Comparison of ENCODE assay signal across 8 cellular contexts in the genomic region with DNA sequence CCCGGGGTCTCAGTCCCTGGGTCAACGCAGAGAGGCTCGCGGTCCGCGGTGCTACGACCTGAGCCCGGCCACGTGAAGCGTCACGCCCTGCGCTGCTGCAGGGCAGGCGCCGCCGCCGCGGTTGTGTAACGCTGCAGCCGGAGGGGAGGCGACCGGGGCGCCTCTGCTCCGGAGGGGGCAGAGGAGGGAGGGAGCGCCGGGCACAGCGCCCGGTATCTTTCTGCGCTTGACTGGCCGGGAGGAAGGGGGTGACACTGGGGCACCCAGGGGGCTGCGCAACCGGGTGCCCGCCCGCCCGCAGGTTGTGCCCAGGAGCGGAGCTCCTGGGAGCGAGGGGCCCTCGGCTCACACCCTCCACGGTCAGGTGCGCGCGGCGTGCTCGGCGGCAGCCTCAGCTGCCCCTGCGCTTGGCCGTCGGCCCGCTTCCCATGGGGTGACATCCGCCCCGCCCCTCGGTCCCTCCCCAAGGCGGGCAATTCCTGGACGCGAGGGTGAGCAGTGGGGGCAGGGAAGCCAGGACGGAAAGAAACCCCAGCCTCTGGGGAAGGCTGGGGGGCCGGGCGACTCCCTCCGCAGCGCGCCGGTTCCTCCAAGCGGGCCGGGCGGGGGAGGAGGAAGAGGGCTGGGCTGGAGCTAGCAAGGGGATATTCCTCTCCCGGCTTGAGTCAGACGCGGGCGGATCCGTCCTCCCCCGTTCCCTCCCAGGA. TPM values are rescaled to one million over a fixed set of nuclear protein-coding genes. Genes with fewer than 3 reads are reported as not detected.
DNase-seq lines count a peak whose midpoint lies in the region; ATAC-seq and TF ChIP-seq lines count a peak whose summit lies in the region.

No MANE protein-coding gene starts in this region.

- no peaks in the 10 kb centered on the region for H3K9me3 ChIP-seq in CD8-positive, alpha-beta memory T cell (ENCODE audit: low read length)
- H3K9me3 ChIP-seq in mucosa of rectum (ENCODE audit: control insufficient read depth in 2 of 2, low read length in 2 of 2): no peaks in the 10 kb centered on the region

- no peaks in the 10 kb centered on the region for H3K9me3 Mint-ChIP-seq in CD8-positive, alpha-beta memory T cell

- peak overlapping the region; percentile 75 for H3K4me3 ChIP-seq in CD8-positive, alpha-beta memory T cell (ENCODE audit: low read length)
- H3K4me3 ChIP-seq in epithelial cell of proximal tubule (ENCODE audit: low read depth, low read length): peak overlapping the region; percentile 58
- H3K4me3 ChIP-seq in mucosa of rectum (ENCODE audit: low read length in 2 of 2): peak overlapping the region; percentile 74 to 87

- peak overlapping the region; percentile 100 for H3K27ac ChIP-seq in CD8-positive, alpha-beta memory T cell (ENCODE audit: low read depth, low read length)
- peak overlapping the region; percentile 100 for H3K27ac ChIP-seq in mucosa of rectum (ENCODE audit: low read depth in 2 of 2, low read length in 2 of 2)

- peak overlapping the region; percentile 98 to 100 (median 100) for H3K27ac Mint-ChIP-seq in CD8-positive, alpha-beta memory T cell

- H3K4me3 Mint-ChIP-seq in CD8-positive, alpha-beta memory T cell: peak overlapping the region; percentile 97 to 100 (median 99)

- DNase-seq in CD8-positive, alpha-beta memory T cell: peak; percentile 54 to 83 (median 79)
- DNase-seq in NOMO-1 treated with dmso at 0.1 percent for 144 hours (lab: John Stamatoyannopoulos, UW; ENCODE audit: unreplicated experiment) (peak; percentile 93), epithelial cell of proximal tubule (ENCODE audit: low read depth) (no peak)
- peak; percentile 84 for DNase-seq in activated T-cell treated with anti-CD3 and anti-CD28 coated beads, Interleukin-2, amount 50 U/mL, for 1 hour
- DNase-seq in stimulated activated CD8-positive, alpha-beta memory T cell treated with anti-CD3 and anti-CD28 coated beads, Interleukin-4, amount 100 ng/mL, for 48 hours: peak; percentile 95

- ATAC-seq in GM19395 (IDR thresholded peaks at IDR 0.05; ENCODE audit: unreplicated experiment) (peak; percentile 45), HG03520 (IDR thresholded peaks at IDR 0.05; ENCODE audit: unreplicated experiment) (peak; percentile 31)

- POLR2A ChIA-PET in CD8-positive, alpha-beta memory T cell (lab: Charles Lee): interaction anchor here (0.5 to 2.2 kb wide), 13 partner anchors 8 to 626 kb away, joined by 3 to 20 read pairs (median 4); no protein-coding TSS in a partner anchor

- no peaks in the 10 kb centered on the region for H3K27me3 ChIP-seq in CD8-positive, alpha-beta memory T cell (ENCODE audit: insufficient read depth, low read length, poor library complexity, severe bottlenecking)
- H3K27me3 ChIP-seq in mucosa of rectum (ENCODE audit: control insufficient read depth in 2 of 2, insufficient read depth in 2 of 2, low read length in 2 of 2): no peaks in the 10 kb centered on the region

- peaks cover 0 to under 1% of the 10 kb centered on the region in 2 donors for H3K27me3 Mint-ChIP-seq in CD8-positive, alpha-beta memory T cell

- no peak for TF ChIP-seq CTCF in epithelial cell of proximal tubule (conservative IDR thresholded peaks at IDR 0.05; ENCODE audit: low read depth, low read length)

- H3K36me3 Mint-ChIP-seq in CD8-positive, alpha-beta memory T cell: peaks cover 6 to 44% (median 14%) of the 10 kb centered on the region in 3 donors

- peaks cover 43% of the 10 kb centered on the region for H3K4me1 ChIP-seq in CD8-positive, alpha-beta memory T cell (ENCODE audit: insufficient read depth, low read length)
- peaks cover 24 to 42% of the 10 kb centered on the region in 2 donors for H3K4me1 ChIP-seq in mucosa of rectum (ENCODE audit: control insufficient read depth in 2 of 2, insufficient read depth in 2 of 2, low read length in 2 of 2)

- CTCF ChIA-PET in CD8-positive, alpha-beta memory T cell (lab: Charles Lee): interaction anchor here (0.8 to 4.0 kb wide), 12 partner anchors 11 to 264 kb away, joined by 3 to 37 read pairs (median 10); no protein-coding TSS in a partner anchor

- peak overlapping the region; percentile 82 to 98 for H3K9ac ChIP-seq in mucosa of rectum (ENCODE audit: low read depth in 1 of 2, low read length in 2 of 2)

- H3K36me3 ChIP-seq in CD8-positive, alpha-beta memory T cell (ENCODE audit: insufficient read depth, low read length): peaks cover 8% of the 10 kb centered on the region
- peaks cover 9% of the 10 kb centered on the region in 2 donors for H3K36me3 ChIP-seq in mucosa of rectum (ENCODE audit: control insufficient read depth in 2 of 2, insufficient read depth in 2 of 2, low read length in 2 of 2)

- peaks cover 53 to 66% (median 60%) of the 10 kb centered on the region in 3 donors for H3K4me1 Mint-ChIP-seq in CD8-positive, alpha-beta memory T cell

RNA-seq across cellular contexts. Expression of a gene that starts 0.8 kb away (rescaled TPM):
- total RNA-seq in CD8-positive, alpha-beta memory T cell: 100 to 1,000 TPM; 174 to 180 TPM
- 24.8 TPM for polyA plus RNA-seq in CD8-positive, alpha-beta memory T cell
- total RNA-seq in epithelial cell of proximal tubule: 47.2 and 96.3 TPM in 2 replicates
